Comparison of ENCODE assay signal across 27 cellular contexts in genomic region chr1:75328691-75329090, GRCh38.
"Had no signal": no experiment of that assay in that cellular context is flagged by ENCODE, and none has a peak within 500 bp of the region (broad histone marks: within the 10 kb centered on the region; RNA-seq: fewer than 3 reads in every experiment).

No MANE protein-coding gene starts in this region.

- H3K27me3 Mint-ChIP-seq: activated naive CD8-positive, alpha-beta T cell treated with anti-CD3 and anti-CD28 coated beads for 36 hours; central memory CD8-positive, alpha-beta T cell; naive thymus-derived CD8-positive, alpha-beta T cell; stimulated activated naive CD8-positive, alpha-beta T cell treated with anti-CD3 and anti-CD28 coated beads, Interleukin-15, amount 100 ng/mL, for 72 hours had no signal

- H3K4me1 ChIP-seq: esophagus muscularis mucosa, left lung, tibial artery had no signal

- H3K4me1 Mint-ChIP-seq: activated naive CD8-positive, alpha-beta T cell treated with anti-CD3 and anti-CD28 coated beads for 36 hours; central memory CD8-positive, alpha-beta T cell; immature natural killer cell; mesothelial cell of epicardium; naive thymus-derived CD8-positive, alpha-beta T cell; stimulated activated effector memory CD8-positive, alpha-beta T cell treated with anti-CD3 and anti-CD28 coated beads, Interleukin-12 subunit alpha, Interleukin-12 subunit beta, amount 100 ng/mL, for 72 hours; stimulated activated naive CD8-positive, alpha-beta T cell treated with anti-CD3 and anti-CD28 coated beads, Interleukin-15, amount 100 ng/mL, for 72 hours had no signal

- H3K9me3 ChIP-seq: esophagus muscularis mucosa, gastrocnemius medialis, left lung, neutrophil, ovary, tibial artery had no signal

- DNase-seq: activated CD4-positive, alpha-beta T cell treated with anti-CD3 and anti-CD28 coated beads for 4 hours; activated CD4-positive, alpha-beta T cell treated with anti-CD3 and anti-CD28 coated beads, Interleukin-2, amount 50 U/mL, for 48 hours; activated CD4-positive, CD25-positive, alpha-beta regulatory T cell; activated CD8-positive, alpha-beta memory T cell treated with anti-CD3 and anti-CD28 coated beads, Interleukin-2, amount 50 U/mL, for 48 hours; activated naive CD4-positive, alpha-beta T cell treated with Interleukin-2 at 50 U/mL for 16 hours; activated naive CD8-positive, alpha-beta T cell treated with anti-CD3 and anti-CD28 coated beads for 36 hours; activated T-cell treated with anti-CD3 and anti-CD28 coated beads, Interleukin-2, amount 50 U/mL, for 4 hours; gastrocnemius medialis; head of caudate nucleus; hypothalamus; immature natural killer cell; kidney glomerular epithelial cell; left lung; naive thymus-derived CD8-positive, alpha-beta T cell; ovary; right cardiac atrium; stimulated activated CD4-positive, alpha-beta T cell treated with anti-CD3 and anti-CD28 coated beads, Interleukin-1b, Interleukin-23, amount 100 ng/mL, for 48 hours; stimulated activated naive CD8-positive, alpha-beta T cell treated with anti-CD3 and anti-CD28 coated beads, Interleukin-15, amount 100 ng/mL, for 72 hours; T1000; tibial artery had no signal

- H3K27me3 ChIP-seq: esophagus muscularis mucosa, gastrocnemius medialis, left lung, neutrophil, ovary, tibial artery had no signal

- H3K27ac ChIP-seq: esophagus muscularis mucosa, left lung, neutrophil, ovary, tibial artery had no signal

- H3K36me3 ChIP-seq: esophagus muscularis mucosa, gastrocnemius medialis, left lung, neutrophil, ovary, tibial artery had no signal

- ATAC-seq: activated T-cell treated with anti-CD3 and anti-CD28 coated beads, Interleukin-2, amount 50 U/mL, for 4 hours; gastrocnemius medialis; left lung; naive thymus-derived CD8-positive, alpha-beta T cell; right cardiac atrium; stimulated activated effector memory CD8-positive, alpha-beta T cell treated with anti-CD3 and anti-CD28 coated beads, Interleukin-12 subunit alpha, Interleukin-12 subunit beta, amount 100 ng/mL, for 72 hours; stimulated activated naive CD8-positive, alpha-beta T cell treated with anti-CD3 and anti-CD28 coated beads, Interleukin-15, amount 100 ng/mL, for 72 hours had no signal

- H3K9me3 Mint-ChIP-seq: activated naive CD8-positive, alpha-beta T cell treated with anti-CD3 and anti-CD28 coated beads for 36 hours; activated T-cell treated with anti-CD3 and anti-CD28 coated beads, Interleukin-2, amount 50 U/mL, for 4 hours; activated T-helper 2 cell treated with anti-CD3 and anti-CD28 coated beads, Interferon-gamma antibody, Interleukin-2, Interleukin-4, amounts not matched to agents 10 μg/mL and 5 μg/mL and 100 μg/mL, durations not matched to agents 14 hours and 24 hours and 36 hours; central memory CD8-positive, alpha-beta T cell; immature natural killer cell; mesothelial cell of epicardium; naive thymus-derived CD8-positive, alpha-beta T cell; stimulated activated naive CD8-positive, alpha-beta T cell treated with anti-CD3 and anti-CD28 coated beads, Interleukin-15, amount 100 ng/mL, for 72 hours; T-helper 1 cell treated with Interleukin-12 subunit alpha and Interleukin-12 subunit beta and Interleukin-4 antibody, amounts not matched to agents 30 μg/mL and 1 μg/mL, for 36 hours had no signal

- H3K36me3 Mint-ChIP-seq: activated naive CD8-positive, alpha-beta T cell treated with anti-CD3 and anti-CD28 coated beads for 36 hours; immature natural killer cell; mesothelial cell of epicardium; naive thymus-derived CD8-positive, alpha-beta T cell; stimulated activated effector memory CD8-positive, alpha-beta T cell treated with anti-CD3 and anti-CD28 coated beads, Interleukin-12 subunit alpha, Interleukin-12 subunit beta, amount 100 ng/mL, for 72 hours had no signal

- H3K4me3 Mint-ChIP-seq: activated naive CD8-positive, alpha-beta T cell treated with anti-CD3 and anti-CD28 coated beads for 36 hours; activated T-cell treated with anti-CD3 and anti-CD28 coated beads, Interleukin-2, amount 50 U/mL, for 4 hours; central memory CD8-positive, alpha-beta T cell; immature natural killer cell; mesothelial cell of epicardium; naive thymus-derived CD8-positive, alpha-beta T cell; stimulated activated effector memory CD8-positive, alpha-beta T cell treated with anti-CD3 and anti-CD28 coated beads, Interleukin-12 subunit alpha, Interleukin-12 subunit beta, amount 100 ng/mL, for 72 hours; stimulated activated naive CD8-positive, alpha-beta T cell treated with anti-CD3 and anti-CD28 coated beads, Interleukin-15, amount 100 ng/mL, for 72 hours; T-helper 1 cell treated with Interleukin-12 subunit alpha and Interleukin-12 subunit beta and Interleukin-4 antibody, amounts not matched to agents 30 μg/mL and 1 μg/mL, for 36 hours had no signal

- H3K4me3 ChIP-seq: esophagus muscularis mucosa, gastrocnemius medialis, left lung, ovary, tibial artery had no signal

- H3K27ac Mint-ChIP-seq: activated naive CD8-positive, alpha-beta T cell treated with anti-CD3 and anti-CD28 coated beads for 36 hours; activated T-helper 2 cell treated with anti-CD3 and anti-CD28 coated beads, Interferon-gamma antibody, Interleukin-2, Interleukin-4, amounts not matched to agents 10 μg/mL and 5 μg/mL and 100 μg/mL, durations not matched to agents 14 hours and 24 hours and 36 hours; immature natural killer cell; mesothelial cell of epicardium; stimulated activated effector memory CD8-positive, alpha-beta T cell treated with anti-CD3 and anti-CD28 coated beads, Interleukin-12 subunit alpha, Interleukin-12 subunit beta, amount 100 ng/mL, for 72 hours; stimulated activated naive CD8-positive, alpha-beta T cell treated with anti-CD3 and anti-CD28 coated beads, Interleukin-15, amount 100 ng/mL, for 72 hours; T-helper 1 cell treated with Interleukin-12 subunit alpha and Interleukin-12 subunit beta and Interleukin-4 antibody, amounts not matched to agents 30 μg/mL and 1 μg/mL, for 36 hours had no signal
